11 cellular contexts compared by ENCODE assay signal in the genomic region with DNA sequence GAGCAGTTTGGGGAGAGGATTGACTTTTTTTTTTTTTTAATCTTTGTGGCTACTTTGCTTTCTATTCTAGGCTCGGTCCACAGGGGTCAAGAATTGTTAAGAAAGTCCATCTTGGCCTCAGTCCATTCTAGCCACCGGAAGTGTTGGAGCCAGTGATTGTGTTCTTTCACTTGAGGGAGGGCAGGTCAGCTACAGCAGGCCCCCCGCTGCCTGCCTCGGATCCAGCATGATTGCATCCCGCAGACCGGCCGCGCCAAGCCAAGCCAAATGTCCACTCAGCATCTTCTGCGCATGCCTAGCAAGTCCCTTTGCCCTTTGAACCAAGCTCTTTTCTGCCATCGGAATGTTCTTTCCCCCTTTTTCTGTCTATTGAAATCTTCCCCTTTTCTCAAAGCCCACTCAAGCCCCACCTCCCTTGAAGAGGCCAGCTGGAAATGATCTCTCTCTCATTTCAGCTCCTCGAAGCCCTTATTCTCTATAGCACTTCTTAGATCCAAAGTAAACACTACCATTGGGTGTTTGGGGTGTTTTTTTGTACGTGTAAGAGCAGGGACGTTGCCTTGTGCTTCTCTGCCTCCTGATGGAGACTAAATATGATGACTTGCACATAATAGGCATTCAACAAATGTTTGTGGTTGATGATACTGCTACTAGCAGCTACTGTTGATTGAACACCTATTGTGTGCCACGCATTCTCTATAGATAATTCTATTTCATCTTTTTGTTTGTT.
DNase-seq lines count a peak whose midpoint lies in the region; ATAC-seq and TF ChIP-seq lines count a peak whose summit lies in the region.
"Had no signal": no experiment of that assay in that cellular context is flagged by ENCODE, and none has a peak within 500 bp of the region (broad histone marks: within the 10 kb centered on the region; RNA-seq: fewer than 3 reads in every experiment).

No MANE protein-coding gene starts in this region.

- H3K36me3 ChIP-seq in hepatocyte (replicated peaks; ENCODE audit: insufficient read depth, low read depth) = no peaks in the 10 kb centered on the region
- H3K36me3 ChIP-seq in subcutaneous abdominal adipose tissue (ENCODE audit: control insufficient read depth in 5 of 5, insufficient read depth in 5 of 5, low read length in 5 of 5) = no peaks in the 10 kb centered on the region
- H3K36me3 ChIP-seq in GM23338 (ENCODE audit: insufficient read depth) = no peaks in the 10 kb centered on the region

- H3K4me1 Mint-ChIP-seq in activated CD4-positive, alpha-beta T cell treated with anti-CD3 and anti-CD28 coated beads, Interleukin-2, amount 10 ng/mL, durations not matched to agents 24 days and 14 days = peaks cover 7% of the 10 kb centered on the region
- peaks cover 9% of the 10 kb centered on the region for H3K4me1 Mint-ChIP-seq in activated CD4-positive, alpha-beta T cell treated with anti-CD3 and anti-CD28 coated beads for 36 hours
- peaks cover 7% of the 10 kb centered on the region for H3K4me1 Mint-ChIP-seq in activated naive CD8-positive, alpha-beta T cell treated with anti-CD3 and anti-CD28 coated beads, Interleukin-2, amount 50 U/mL, for 24 hours
- H3K4me1 Mint-ChIP-seq in GM23338 = peaks cover 23% of the 10 kb centered on the region; the same call in 2 of the 3 replicates

- H3K27ac ChIP-seq in hepatocyte (no peak overlapping the region), subcutaneous abdominal adipose tissue (ENCODE audit: low read depth, low read length) (no peak overlapping the region), GM23338 (ENCODE audit: low read depth) (no peak overlapping the region)

- WGBS in hepatocyte (ENCODE audit: low lambda C conversion rate, missing lambda C conversion rate) = 71% methylated on average over 14 of the region's 14 CpGs

- peak overlapping the region; percentile 39 for H3K27ac Mint-ChIP-seq in activated CD4-positive, alpha-beta T cell treated with anti-CD3 and anti-CD28 coated beads, Interleukin-2, amount 10 ng/mL, durations not matched to agents 24 days and 14 days
- H3K27ac Mint-ChIP-seq in activated CD4-positive, alpha-beta T cell treated with anti-CD3 and anti-CD28 coated beads for 36 hours = no peak overlapping the region
- H3K27ac Mint-ChIP-seq in activated naive CD8-positive, alpha-beta T cell treated with anti-CD3 and anti-CD28 coated beads, Interleukin-2, amount 50 U/mL, for 24 hours = peak overlapping the region; percentile 62
- no peak overlapping the region for H3K27ac Mint-ChIP-seq in GM23338

- intact Hi-C loops in activated CD4-positive, alpha-beta T cell treated with anti-CD3 and anti-CD28 coated beads, Interleukin-2, amount 10 ng/mL, durations not matched to agents 24 days and 14 days (cut with micrococcal nuclease) = no loop called here
- intact Hi-C loops in activated CD4-positive, alpha-beta T cell treated with anti-CD3 and anti-CD28 coated beads for 36 hours (cut with DNase I, micrococcal nuclease) = no loop called here
- intact Hi-C loops in left colon (cut with DNase I, micrococcal nuclease) = no loop called here

- H4K20me1 ChIP-seq in hepatocyte (ENCODE audit: insufficient read depth, poor library complexity, severe bottlenecking) (no peaks in the 10 kb centered on the region), GM23338 (replicated peaks; ENCODE audit: insufficient read depth) (no peaks in the 10 kb centered on the region)

- H3K9ac ChIP-seq in subcutaneous abdominal adipose tissue (ENCODE audit: low read length in 5 of 5) = no peak overlapping the region

- no peaks in the 10 kb centered on the region for H3K9me3 Mint-ChIP-seq in activated CD4-positive, alpha-beta T cell treated with anti-CD3 and anti-CD28 coated beads, Interleukin-2, amount 10 ng/mL, durations not matched to agents 24 days and 14 days
- no peaks in the 10 kb centered on the region for H3K9me3 Mint-ChIP-seq in activated CD4-positive, alpha-beta T cell treated with anti-CD3 and anti-CD28 coated beads for 36 hours (ENCODE audit: low read depth)
- H3K9me3 Mint-ChIP-seq in activated naive CD8-positive, alpha-beta T cell treated with anti-CD3 and anti-CD28 coated beads, Interleukin-2, amount 50 U/mL, for 24 hours = no peaks in the 10 kb centered on the region
- H3K9me3 Mint-ChIP-seq in GM23338 = no peaks in the 10 kb centered on the region

- ATAC-seq in activated CD4-positive, alpha-beta T cell treated with anti-CD3 and anti-CD28 coated beads for 36 hours = no peak
- no peak for ATAC-seq in activated naive CD8-positive, alpha-beta T cell treated with anti-CD3 and anti-CD28 coated beads, Interleukin-2, amount 50 U/mL, for 24 hours
- no peak for ATAC-seq in GM21737 (IDR thresholded peaks at IDR 0.05; ENCODE audit: unreplicated experiment)
- no peak for ATAC-seq in GM23338
- ATAC-seq in left colon = no peak

- CTCF ChIA-PET in activated CD4-positive, alpha-beta T cell treated with anti-CD3 and anti-CD28 coated beads for 36 hours (lab: Charles Lee) = no interaction called here

- no peaks in the 10 kb centered on the region for H3F3A ChIP-seq in GM23338 (replicated peaks; ENCODE audit: low read depth)

- H3K27me3 ChIP-seq in hepatocyte = no peaks in the 10 kb centered on the region
- peaks cover 7 to 18% (median 11%) of the 10 kb centered on the region in 5 donors for H3K27me3 ChIP-seq in subcutaneous abdominal adipose tissue (ENCODE audit: control insufficient read depth in 5 of 5, insufficient read depth in 4 of 5, low read length in 5 of 5)
- no peaks in the 10 kb centered on the region for H3K27me3 ChIP-seq in GM23338 (ENCODE audit: insufficient read depth)

- no peaks in the 10 kb centered on the region for H3K36me3 Mint-ChIP-seq in activated CD4-positive, alpha-beta T cell treated with anti-CD3 and anti-CD28 coated beads, Interleukin-2, amount 10 ng/mL, durations not matched to agents 24 days and 14 days (ENCODE audit: low read depth)
- no peaks in the 10 kb centered on the region for H3K36me3 Mint-ChIP-seq in activated CD4-positive, alpha-beta T cell treated with anti-CD3 and anti-CD28 coated beads for 36 hours (ENCODE audit: low read depth)
- no peaks in the 10 kb centered on the region for H3K36me3 Mint-ChIP-seq in activated naive CD8-positive, alpha-beta T cell treated with anti-CD3 and anti-CD28 coated beads, Interleukin-2, amount 50 U/mL, for 24 hours (ENCODE audit: low read depth)
- H3K36me3 Mint-ChIP-seq in GM23338 (ENCODE audit: low read depth) = no peaks in the 10 kb centered on the region

- H3K4me3 Mint-ChIP-seq in activated CD4-positive, alpha-beta T cell treated with anti-CD3 and anti-CD28 coated beads, Interleukin-2, amount 10 ng/mL, durations not matched to agents 24 days and 14 days = no peak overlapping the region
- no peak overlapping the region for H3K4me3 Mint-ChIP-seq in activated CD4-positive, alpha-beta T cell treated with anti-CD3 and anti-CD28 coated beads for 36 hours
- no peak overlapping the region for H3K4me3 Mint-ChIP-seq in activated naive CD8-positive, alpha-beta T cell treated with anti-CD3 and anti-CD28 coated beads, Interleukin-2, amount 50 U/mL, for 24 hours
- H3K4me3 Mint-ChIP-seq in GM23338 = no peak overlapping the region

- no peak overlapping the region for H2AFZ ChIP-seq in hepatocyte
- H2AFZ ChIP-seq in GM23338 = no peak overlapping the region

- H3K4me3 ChIP-seq in hepatocyte (no peak overlapping the region), subcutaneous abdominal adipose tissue (ENCODE audit: low read depth in 1 of 5, low read length in 5 of 5) (peak overlapping the region in 4 of 5 donors; percentile 3 to 34 (median 18)), GM23338 (no peak overlapping the region)

- POLR2A ChIA-PET in activated CD4-positive, alpha-beta T cell treated with anti-CD3 and anti-CD28 coated beads for 36 hours (lab: Charles Lee) = no interaction called here

- H3K9me2 ChIP-seq in hepatocyte (replicated peaks; ENCODE audit: insufficient read depth) = no peaks in the 10 kb centered on the region
- no peaks in the 10 kb centered on the region for H3K9me2 ChIP-seq in GM23338 (ENCODE audit: insufficient read depth)

- peak overlapping the region; percentile 51 for H3K4me2 ChIP-seq in hepatocyte
- H3K4me2 ChIP-seq in GM23338 = no peak overlapping the region

- TF ChIP-seq CTCF in hepatocyte (IDR thresholded peaks at IDR 0.05; ENCODE audit: poor library complexity) (peak; percentile 9), GM23338 (conservative IDR thresholded peaks at IDR 0.05; ENCODE audit: low read depth in 2 of 2) (no peak)

- H3K27me3 Mint-ChIP-seq in activated CD4-positive, alpha-beta T cell treated with anti-CD3 and anti-CD28 coated beads, Interleukin-2, amount 10 ng/mL, durations not matched to agents 24 days and 14 days = peaks cover 6% of the 10 kb centered on the region
- no peaks in the 10 kb centered on the region for H3K27me3 Mint-ChIP-seq in activated CD4-positive, alpha-beta T cell treated with anti-CD3 and anti-CD28 coated beads for 36 hours
- peaks cover 3% of the 10 kb centered on the region for H3K27me3 Mint-ChIP-seq in activated naive CD8-positive, alpha-beta T cell treated with anti-CD3 and anti-CD28 coated beads, Interleukin-2, amount 50 U/mL, for 24 hours
- H3K27me3 Mint-ChIP-seq in GM23338 (ENCODE audit: insufficient read depth, low read depth, poor library complexity) = peaks cover 13% of the 10 kb centered on the region

- H3K9me3 ChIP-seq in hepatocyte (ENCODE audit: low read depth) (no peaks in the 10 kb centered on the region), subcutaneous abdominal adipose tissue (ENCODE audit: control insufficient read depth in 5 of 5, low read length in 5 of 5) (no peaks in the 10 kb centered on the region)

- H3K79me2 ChIP-seq in hepatocyte = no peaks in the 10 kb centered on the region
- no peaks in the 10 kb centered on the region for H3K79me2 ChIP-seq in GM23338 (replicated peaks; ENCODE audit: insufficient read depth)

- H3K4me1 ChIP-seq in hepatocyte (ENCODE audit: insufficient read depth) (peaks cover 10% of the 10 kb centered on the region), subcutaneous abdominal adipose tissue (ENCODE audit: control insufficient read depth in 5 of 5, insufficient read depth in 5 of 5, low read length in 5 of 5) (peaks cover 0 to 8% (median 0%) of the 10 kb centered on the region in 5 donors), GM23338 (ENCODE audit: insufficient read depth) (0 out of 2 replicates have a peak, but pooled peaks cover 3% of the 10 kb centered on the region)

- DNase-seq in activated CD4-positive, alpha-beta T cell treated with anti-CD3 and anti-CD28 coated beads, Interleukin-2, amount 10 ng/mL, durations not matched to agents 24 days and 14 days = no peak
- no peak for DNase-seq in activated CD4-positive, alpha-beta T cell treated with anti-CD3 and anti-CD28 coated beads for 36 hours
- DNase-seq in activated naive CD8-positive, alpha-beta T cell treated with anti-CD3 and anti-CD28 coated beads, Interleukin-2, amount 50 U/mL, for 24 hours = no peak
- DNase-seq in hepatocyte (ENCODE audit: low spot score) = peak; percentile 28
- no peak for DNase-seq in GM23338 (ENCODE audit: low spot score)
- no peak for DNase-seq in left colon
- DNase-seq: activated CD4-positive, CD25-positive, alpha-beta regulatory T cell treated with anti-CD3 and anti-CD28 coated beads, Interleukin-2, amount 50 U/mL, for 72 hours; activated naive CD4-positive, alpha-beta T cell treated with anti-CD3 and anti-CD28 coated beads, Interleukin-2, amount 50 U/mL, for 16 hours; small intestine had no signal

TF ChIP-seq in GM23338, 12 proteins besides CTCF, POLR2A, EP300 and RAD21 (continues in another document):
- no peak for TF ChIP-seq STAT1 (IDR thresholded peaks at IDR 0.05; ENCODE audit: unreplicated experiment)

Comparison
In these comparisons a context has a peak if more than half of its experiments do, and no peak if none do; other contexts are left out.
1. H3K27ac Mint-ChIP-seq: peak in activated CD4-positive, alpha-beta T cell treated with anti-CD3 and anti-CD28 coated beads, Interleukin-2, amount 10 ng/mL, durations not matched to agents 24 days and 14 days (single experiment) and activated naive CD8-positive, alpha-beta T cell treated with anti-CD3 and anti-CD28 coated beads, Interleukin-2, amount 50 U/mL, for 24 hours (single experiment); none in activated CD4-positive, alpha-beta T cell treated with anti-CD3 and anti-CD28 coated beads for 36 hours (single experiment) and GM23338 (single experiment).
2. H3K4me3 ChIP-seq: peak in subcutaneous abdominal adipose tissue (4 of 5); none in hepatocyte (single experiment) and GM23338 (single experiment).